ENCODE assay signal across 9 cellular contexts in genomic region chr15:76381366-76381765, GRCh38.
"Had no signal": no experiment of that assay in that cellular context is flagged by ENCODE, and none has a peak within 500 bp of the region (broad histone marks: within the 10 kb centered on the region; RNA-seq: fewer than 3 reads in every experiment).

No MANE protein-coding gene starts in this region.

- FAIRE-seq: H1, H54, HTR-8/SVneo, K562 had no signal

- DNase-seq: H9, HCEC 1CT, IMR-90, KG1 had no signal

- ATAC-seq: GM23338, K562 had no signal

- H3K4me3 ChIP-seq: GM23338, K562 had no signal

- H3K4me2 ChIP-seq: GM23338 had no signal
